8 cellular contexts compared by ENCODE assay signal in the genomic region with DNA sequence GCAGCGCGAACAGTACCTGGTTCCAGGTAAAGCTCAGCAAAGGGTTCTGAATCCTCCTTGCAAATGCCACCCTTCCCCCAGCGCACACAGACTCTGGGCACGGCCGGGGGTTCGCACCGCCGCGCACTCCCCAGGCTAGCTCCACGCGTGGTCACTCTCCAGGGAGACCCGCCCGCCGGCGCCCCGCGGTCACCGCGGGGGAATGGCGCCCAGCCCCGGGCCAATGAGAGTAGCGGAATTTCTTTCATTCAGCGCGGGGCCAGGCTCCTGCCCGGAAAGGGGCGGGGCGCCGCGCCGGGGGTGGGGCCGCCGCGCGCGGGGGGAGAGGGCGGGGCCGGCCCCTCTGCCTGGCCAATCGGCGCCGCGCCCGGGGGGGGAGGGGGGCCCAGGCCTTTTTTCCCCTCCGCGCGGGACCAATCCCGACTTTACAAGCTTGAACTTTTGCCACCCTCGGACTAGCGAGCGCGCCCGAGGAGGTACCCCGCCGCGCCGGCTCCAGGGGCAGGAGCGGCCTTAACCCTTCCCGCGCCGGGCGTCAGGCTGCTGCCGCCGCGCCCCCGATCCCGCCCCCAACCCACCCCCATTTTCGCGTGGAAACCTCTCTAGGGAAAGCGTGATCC. TPM values are rescaled to one million over a fixed set of nuclear protein-coding genes. Genes with fewer than 3 reads are reported as not detected.
DNase-seq lines count a peak whose midpoint lies in the region; ATAC-seq and TF ChIP-seq lines count a peak whose summit lies in the region.

No MANE protein-coding gene starts in this region.

- peaks cover 31% of the 10 kb centered on the region for H3K4me1 Mint-ChIP-seq in brain

- peak overlapping the region; percentile 66 for H3K9ac ChIP-seq in skeletal muscle satellite cell (ENCODE audit: low read depth, low read length)

- in situ Hi-C loops in GM13976 (cut with MboI; ENCODE audit: low sequenced_read_pairs, unreplicated experiment): no loop called here

- H3K9me3 Mint-ChIP-seq in brain: no peaks in the 10 kb centered on the region

- peak overlapping the region; percentile 74 for H3K4me3 ChIP-seq in iPS-18c (ENCODE audit: insufficient read depth, low read depth, low read length)
- peak overlapping the region; percentile 79 for H3K4me3 ChIP-seq in skeletal muscle satellite cell (ENCODE audit: low read length)

- ATAC-seq in HG02970 (IDR thresholded peaks at IDR 0.05; ENCODE audit: low FRiP score, unreplicated experiment) (peak; percentile 52), GM21360 (IDR thresholded peaks at IDR 0.05; ENCODE audit: unreplicated experiment) (no peak)

- no peaks in the 10 kb centered on the region for H3K27me3 ChIP-seq in skeletal muscle satellite cell (ENCODE audit: control insufficient read depth, insufficient read depth, low read length)

- no peaks in the 10 kb centered on the region for H3K36me3 Mint-ChIP-seq in brain

- H3K9me3 ChIP-seq in iPS-18c (ENCODE audit: control insufficient read depth, insufficient read depth, low read length): no peaks in the 10 kb centered on the region
- no peaks in the 10 kb centered on the region for H3K9me3 ChIP-seq in skeletal muscle satellite cell (replicated peaks; ENCODE audit: low read length)

- peak; percentile 94 for DNase-seq in GM13976 (ENCODE audit: low spot score)
- peak; percentile 6 for DNase-seq in NCI-H2107 treated with DMSO at 0.1 percent for 48 hours (lab: John Stamatoyannopoulos, UW; ENCODE audit: unreplicated experiment)
- peak; percentile 95 for DNase-seq in UCSD-AML1 (lab: John Stamatoyannopoulos, UW; ENCODE audit: unreplicated experiment)

- peak overlapping the region in 2 of 5 experiments; percentile 12 to 70 for H3K27ac Mint-ChIP-seq in brain

- TF ChIP-seq CTCF in GM13976 (IDR thresholded peaks at IDR 0.05; ENCODE audit: borderline replicate concordance, control extremely low read depth, extremely low read depth, insufficient read depth, missing control alignments) (no peak), brain (conservative IDR thresholded peaks at IDR 0.05) (no peak)

- H3K36me3 ChIP-seq in skeletal muscle satellite cell (ENCODE audit: insufficient read depth, low read length): no peaks in the 10 kb centered on the region

- peak overlapping the region; percentile 100 for H3K4me2 ChIP-seq in skeletal muscle satellite cell (ENCODE audit: low read length)

- H3K4me1 ChIP-seq in skeletal muscle satellite cell (ENCODE audit: control insufficient read depth, insufficient read depth, low read length): peaks cover 27% of the 10 kb centered on the region

- H3K4me3 Mint-ChIP-seq in brain: peak overlapping the region; percentile 77 to 96 (median 93)

- peaks cover 41% of the 10 kb centered on the region for H3K27me3 Mint-ChIP-seq in brain

RNA-seq across cellular contexts. Expression of gene SMAD6, which starts 1.1 kb away (rescaled TPM):
- polyA plus RNA-seq in brain (ENCODE audit: insufficient read depth, low read depth, low replicate concordance): 2.3 TPM
- 9.6 and 15.9 TPM in 2 replicates for total RNA-seq in skeletal muscle satellite cell (2012; rRNA removed)

Comparison
In these comparisons a context has a peak if more than half of its experiments do, and no peak if none do; other contexts are left out.
1. DNase-seq: peak in every context shown above with its lines; median percentile 95 in UCSD-AML1; 94 in GM13976; 6 in NCI-H2107 treated with DMSO at 0.1 percent for 48 hours.